In genomic region chr22:27133951-27134664, GRCh38 we compare ENCODE assay signal across 8 cellular contexts.
A peak's percentile ranks its signal among the peaks of the same experiment; 100 is the strongest.
DNase-seq lines count a peak whose midpoint lies in the region; ATAC-seq, FAIRE-seq and TF ChIP-seq lines count a peak whose summit lies in the region.

No MANE protein-coding gene starts in this region.

- H3K27ac Mint-ChIP-seq in mesothelial cell of epicardium, result peak overlapping the region; percentile 1
- no peak overlapping the region for H3K27ac Mint-ChIP-seq in Caco-2 (ENCODE audit: unreplicated experiment)

- BruUV-seq in Caco-2 (replicated peaks; lab: Mats Ljungman, UMichigan), result no TSS peak

- peaks cover 37% of the 10 kb centered on the region for H3K4me1 Mint-ChIP-seq in mesothelial cell of epicardium
- peaks cover 14% of the 10 kb centered on the region for H3K4me1 Mint-ChIP-seq in Caco-2 (ENCODE audit: low read depth, unreplicated experiment)

- H3K9me3 ChIP-seq in adrenal gland (replicated peaks in 1 of 3) (no peaks in the 10 kb centered on the region), WERI-Rb-1 (ENCODE audit: severe bottlenecking) (peaks cover 4% of the 10 kb centered on the region), Caco-2 (no peaks in the 10 kb centered on the region)

- peaks cover 2% of the 10 kb centered on the region for H3K27me3 Mint-ChIP-seq in mesothelial cell of epicardium (ENCODE audit: low read depth)
- no peaks in the 10 kb centered on the region for H3K27me3 Mint-ChIP-seq in Caco-2 (ENCODE audit: insufficient read depth, unreplicated experiment)

- CTCF ChIA-PET in BJ (lab: Yijun Ruan, JAX), result interaction anchor here (1.4 kb wide), 1 partner anchor 22 kb away, joined by 4 read pairs; no protein-coding TSS in a partner anchor
- CTCF ChIA-PET in Caco-2 (lab: Charles Lee), result no interaction called here

- WGBS in adrenal gland, 4 donors, result 56 to 62% (median 59%) methylated on average over 12 of the region's 12 CpGs

- intact Hi-C loops in adrenal gland (cut with DNase I), result no loop called here
- intact Hi-C loops in Caco-2 (cut with micrococcal nuclease; ENCODE audit: unreplicated experiment), result no loop called here

- H3K9me3 Mint-ChIP-seq in mesothelial cell of epicardium, result peaks cover 6% of the 10 kb centered on the region
- H3K9me3 Mint-ChIP-seq in Caco-2 (ENCODE audit: unreplicated experiment), result no peaks in the 10 kb centered on the region

- H3K4me3 Mint-ChIP-seq in mesothelial cell of epicardium (no peak overlapping the region), Caco-2 (ENCODE audit: unreplicated experiment) (no peak overlapping the region)

- H3K36me3 Mint-ChIP-seq in mesothelial cell of epicardium (no peaks in the 10 kb centered on the region), Caco-2 (ENCODE audit: insufficient read depth, unreplicated experiment) (no peaks in the 10 kb centered on the region)

- no peak for FAIRE-seq in HTR-8/SVneo (lab: Jason Lieb, UNC)

- TF ChIP-seq CTCF in BJ (IDR thresholded peaks at IDR 0.05; ENCODE audit: insufficient read depth, low read depth, low read length) (no peak), adrenal gland (IDR thresholded peaks at IDR 0.05) (no peak), mesothelial cell of epicardium (IDR thresholded peaks at IDR 0.05; ENCODE audit: unreplicated experiment) (no peak), WERI-Rb-1 (IDR thresholded peaks at IDR 0.05; ENCODE audit: low read depth, low read length) (no peak), Caco-2 (IDR thresholded peaks at IDR 0.05; ENCODE audit: insufficient read depth in 1 of 2, low read depth in 1 of 2, low read length in 1 of 2, severe bottlenecking in 1 of 2, unreplicated experiment in 1 of 2) (no peak)

- H3K36me3 ChIP-seq in BJ (ENCODE audit: control insufficient read depth, insufficient read depth, low read length) (no peaks in the 10 kb centered on the region), adrenal gland (replicated peaks in 1 of 2) (no peaks in the 10 kb centered on the region), WERI-Rb-1 (no peaks in the 10 kb centered on the region), Caco-2 (ENCODE audit: control insufficient read depth, insufficient read depth, low read length) (no peaks in the 10 kb centered on the region)

- DNase-seq in BJ (ENCODE audit: low read depth), result peak; percentile 67
- peak; percentile 56 for DNase-seq in HTR-8/SVneo (ENCODE audit: insufficient read length, low spot score)
- DNase-seq in adrenal gland, result peak in 4 of 7 donors; percentile 30 to 56 (median 39)
- DNase-seq in mesothelial cell of epicardium (ENCODE audit: low spot score in 2 of 2, unreplicated experiment in 2 of 2), result no peak
- no peak for DNase-seq in WERI-Rb-1
- no peak for DNase-seq in Caco-2

- POLR2A ChIA-PET in BJ (lab: Charles Lee), result no interaction called here
- POLR2A ChIA-PET in Caco-2 (lab: Charles Lee), result no interaction called here

- no peak overlapping the region for H3K4me3 ChIP-seq in BJ (ENCODE audit: low read depth, low read length)
- no peak overlapping the region for H3K4me3 ChIP-seq in adrenal gland
- H3K4me3 ChIP-seq in WERI-Rb-1 (ENCODE audit: low read depth, low read length), result no peak overlapping the region
- H3K4me3 ChIP-seq in Caco-2 (ENCODE audit: low read depth, low read length), result no peak overlapping the region

- H3K27me3 ChIP-seq in BJ (ENCODE audit: control insufficient read depth, insufficient read depth, low read length) (no peaks in the 10 kb centered on the region), adrenal gland (peaks cover 16% of the 10 kb centered on the region), WERI-Rb-1 (ENCODE audit: insufficient read depth, low read depth, severe bottlenecking) (no peaks in the 10 kb centered on the region), Caco-2 (replicated peaks; ENCODE audit: control insufficient read depth, insufficient read depth, low read length) (no peaks in the 10 kb centered on the region)

- no peak for ATAC-seq in GM19035 (IDR thresholded peaks at IDR 0.05; ENCODE audit: unreplicated experiment)
- ATAC-seq in GM21381 (IDR thresholded peaks at IDR 0.05; ENCODE audit: unreplicated experiment), result no peak

- H3K4me1 ChIP-seq in adrenal gland (replicated peaks in 1 of 2) (peaks cover 0 to 4% of the 10 kb centered on the region in 2 donors), Caco-2 (peaks cover 34% of the 10 kb centered on the region)

- peak overlapping the region in 1 of 5 donors; percentile 49 for H3K27ac ChIP-seq in adrenal gland
- no peak overlapping the region for H3K27ac ChIP-seq in WERI-Rb-1

- TF ChIP-seq POLR2A in adrenal gland (IDR thresholded peaks at IDR 0.05), result no peak

Comparison
In these comparisons a context has a peak if more than half of its experiments do, and no peak if none do; other contexts are left out.
1. DNase-seq: peak in BJ (single experiment), HTR-8/SVneo (single experiment) and adrenal gland (4 of 7); none in mesothelial cell of epicardium (0 of 2), WERI-Rb-1 (single experiment) and Caco-2 (0 of 2).